In the genomic region with DNA sequence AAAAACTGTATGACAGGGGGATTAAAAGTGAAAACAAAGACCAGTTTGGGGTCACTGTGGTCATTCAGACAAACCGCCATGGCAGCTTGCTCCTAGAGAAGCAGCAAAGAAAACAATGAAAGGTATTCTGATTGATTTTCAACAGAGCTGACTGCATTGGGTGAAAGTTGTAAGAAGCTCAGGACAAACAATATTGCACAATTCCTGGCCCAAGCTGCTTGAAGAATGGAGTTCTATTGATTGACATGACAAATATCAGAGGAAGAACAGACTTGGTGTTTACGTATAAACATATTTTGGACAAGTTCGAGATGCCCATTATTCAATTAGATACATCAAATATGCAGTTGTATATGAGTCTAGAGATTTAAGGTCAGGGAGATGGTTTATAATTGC, we compare ENCODE assay signal across 13 cellular contexts.
DNase-seq lines count a peak whose midpoint lies in the region; ATAC-seq, FAIRE-seq and TF ChIP-seq lines count a peak whose summit lies in the region.
"Had no signal": no experiment of that assay in that cellular context is flagged by ENCODE, and none has a peak within 500 bp of the region (broad histone marks: within the 10 kb centered on the region; RNA-seq: fewer than 3 reads in every experiment).

No MANE protein-coding gene starts in this region.

- H3K4me1 ChIP-seq in A549 (peaks cover 48% of the 10 kb centered on the region), DND-41 (ENCODE audit: insufficient read depth, low read length) (peaks cover 61% of the 10 kb centered on the region), mucosa of descending colon (ENCODE audit: low read depth) (peaks cover 7% of the 10 kb centered on the region)

- no peaks in the 10 kb centered on the region for H4K20me1 ChIP-seq in DND-41 (ENCODE audit: insufficient read depth, low read length)

- peaks cover 1% of the 10 kb centered on the region for H3K36me3 Mint-ChIP-seq in activated T-helper 2 cell treated with anti-CD3 and anti-CD28 coated beads, Interferon-gamma antibody, Interleukin-2, Interleukin-4, amounts not matched to agents 10 μg/mL and 5 μg/mL and 100 μg/mL, durations not matched to agents 14 hours and 24 hours and 36 hours (ENCODE audit: low read depth)

- TF ChIP-seq POLR2A in A549 (IDR thresholded peaks at IDR 0.05; ENCODE audit: low read length): no peak

- H3K27ac ChIP-seq in A549 (peak overlapping the region; percentile 95 to 100), DND-41 (ENCODE audit: low read length) (peak overlapping the region; percentile 97)

- DNase-seq in A549 (ENCODE audit: low read depth in 1 of 2, low spot score in 1 of 2) (no peak), DND-41 (no peak), mucosa of gallbladder (ENCODE audit: low spot score) (peak; percentile 28), GM10266 (ENCODE audit: extremely low spot score) (no peak), mucosa of descending colon (no peak)
- DNase-seq in activated T-helper 2 cell treated with anti-CD3 and anti-CD28 coated beads, Interferon-gamma antibody, Interleukin-2, Interleukin-4, amounts not matched to agents 10 μg/mL and 5 μg/mL and 100 μg/mL, durations not matched to agents 14 hours and 24 hours and 36 hours (ENCODE audit: low spot score): no peak
- DNase-seq: aorta, erythroblast, kidney glomerular epithelial cell, NCI-H2107 had no signal

- H3K27ac Mint-ChIP-seq in activated T-helper 2 cell treated with anti-CD3 and anti-CD28 coated beads, Interferon-gamma antibody, Interleukin-2, Interleukin-4, amounts not matched to agents 10 μg/mL and 5 μg/mL and 100 μg/mL, durations not matched to agents 14 hours and 24 hours and 36 hours: peak overlapping the region; percentile 3

- no peak overlapping the region for H2AFZ ChIP-seq in DND-41 (ENCODE audit: low read depth, low read length)

- peaks cover 2% of the 10 kb centered on the region for H3K9me3 Mint-ChIP-seq in activated T-helper 2 cell treated with anti-CD3 and anti-CD28 coated beads, Interferon-gamma antibody, Interleukin-2, Interleukin-4, amounts not matched to agents 10 μg/mL and 5 μg/mL and 100 μg/mL, durations not matched to agents 14 hours and 24 hours and 36 hours

- TF ChIP-seq EP300 in A549 (IDR thresholded peaks at IDR 0.05): no peak

- ATAC-seq in A549: no peak
- no peak for ATAC-seq in DND-41 (ENCODE audit: insufficient read depth, low read depth)
- no peak for ATAC-seq in HG03469 (IDR thresholded peaks at IDR 0.05; ENCODE audit: unreplicated experiment)
- ATAC-seq in mucosa of descending colon: no peak
- ATAC-seq in GM18909 (IDR thresholded peaks at IDR 0.05; ENCODE audit: poor library complexity, unreplicated experiment): no peak
- ATAC-seq: sciatic nerve had no signal

- H3K27me3 Mint-ChIP-seq in activated T-helper 2 cell treated with anti-CD3 and anti-CD28 coated beads, Interferon-gamma antibody, Interleukin-2, Interleukin-4, amounts not matched to agents 10 μg/mL and 5 μg/mL and 100 μg/mL, durations not matched to agents 14 hours and 24 hours and 36 hours (ENCODE audit: low read depth): no peaks in the 10 kb centered on the region

- H3K79me2 ChIP-seq in DND-41 (ENCODE audit: insufficient read depth, low read length): peaks cover 19% of the 10 kb centered on the region

- H3K27me3 ChIP-seq in DND-41 (ENCODE audit: insufficient read depth, low read length, poor library complexity): no peaks in the 10 kb centered on the region

- intact Hi-C loops in activated T-helper 2 cell treated with anti-CD3 and anti-CD28 coated beads, Interferon-gamma antibody, Interleukin-2, Interleukin-4, amounts not matched to agents 10 μg/mL and 5 μg/mL and 100 μg/mL, durations not matched to agents 14 hours and 24 hours and 36 hours (cut with micrococcal nuclease): no loop called here
- intact Hi-C loops in mucosa of descending colon (cut with DNase I, micrococcal nuclease): no loop called here

- TF ChIP-seq CTCF in A549 (IDR thresholded peaks at IDR 0.05) (no peak), DND-41 (IDR thresholded peaks at IDR 0.05; ENCODE audit: borderline replicate concordance, extremely low read depth, low read length, poor library complexity, severe bottlenecking) (no peak), GM10266 (IDR thresholded peaks at IDR 0.05; ENCODE audit: control insufficient read depth, insufficient read depth, low read depth, missing control alignments) (no peak), mucosa of descending colon (IDR thresholded peaks at IDR 0.05) (no peak)

- TF ChIP-seq RAD21 in A549 (conservative IDR thresholded peaks at IDR 0.05 in 1 of 2, IDR thresholded peaks at IDR 0.05 in 1 of 2): no peak

- 77% methylated on average over 3 of the region's 3 CpGs for WGBS in A549 (ENCODE audit: missing lambda C conversion rate)

- H3K4me3 ChIP-seq in A549: no peak overlapping the region
- no peak overlapping the region for H3K4me3 ChIP-seq in DND-41 (ENCODE audit: low read depth in 1 of 2, low read length in 2 of 2)
- no peak overlapping the region for H3K4me3 ChIP-seq in mucosa of descending colon

- H3K4me3 Mint-ChIP-seq in activated T-helper 2 cell treated with anti-CD3 and anti-CD28 coated beads, Interferon-gamma antibody, Interleukin-2, Interleukin-4, amounts not matched to agents 10 μg/mL and 5 μg/mL and 100 μg/mL, durations not matched to agents 14 hours and 24 hours and 36 hours (ENCODE audit: low read depth): no peak overlapping the region

- H3K9ac ChIP-seq in DND-41 (ENCODE audit: low read depth, low read length): no peak overlapping the region

- H3K4me2 ChIP-seq in A549 (peak overlapping the region; percentile 94; the same call in 2 of the 3 replicates), DND-41 (ENCODE audit: insufficient read depth, low read length) (no peak overlapping the region)

- CTCF ChIA-PET in A549 (lab: Yijun Ruan, JAX): interaction anchor here (1.1 to 1.8 kb wide), 4 partner anchors 21 to 72 kb away, joined by 3 to 8 read pairs (median 6); no protein-coding TSS in a partner anchor

- H3K36me3 ChIP-seq in DND-41 (ENCODE audit: insufficient read depth, low read length) (no peaks in the 10 kb centered on the region; the same call in 1 of the 2 replicates), mucosa of descending colon (ENCODE audit: low read depth) (no peaks in the 10 kb centered on the region)

- peaks cover 67% of the 10 kb centered on the region for H3K4me1 Mint-ChIP-seq in activated T-helper 2 cell treated with anti-CD3 and anti-CD28 coated beads, Interferon-gamma antibody, Interleukin-2, Interleukin-4, amounts not matched to agents 10 μg/mL and 5 μg/mL and 100 μg/mL, durations not matched to agents 14 hours and 24 hours and 36 hours (ENCODE audit: low read depth)

- POLR2A ChIA-PET in A549 (lab: Yijun Ruan, JAX): interaction anchor here (1.3 to 10.6 kb wide), 7 partner anchors 8 to 1868 kb away, joined by 3 to 238 read pairs (median 12); a partner anchor contains a TSS

- no peak for FAIRE-seq in A549 (lab: Jason Lieb, UNC)

- no peaks in the 10 kb centered on the region for H3K9me3 ChIP-seq in A549
- H3K9me3 ChIP-seq in DND-41 (ENCODE audit: insufficient read depth, low read length, severe bottlenecking): no peaks in the 10 kb centered on the region
- no peaks in the 10 kb centered on the region for H3K9me3 ChIP-seq in mucosa of descending colon

TF ChIP-seq in A549, 52 proteins besides CTCF, POLR2A, EP300 and RAD21:
- TF ChIP-seq E2F6 (IDR thresholded peaks at IDR 0.05; ENCODE audit: borderline replicate concordance, low read depth): no peak
- no peak for TF ChIP-seq ESRRA (IDR thresholded peaks at IDR 0.05; ENCODE audit: borderline replicate concordance, low read length)
- TF ChIP-seq JUNB (IDR thresholded peaks at IDR 0.05): no peak
- TF ChIP-seq SMC3 (IDR thresholded peaks at IDR 0.05): no peak
- no peak for TF ChIP-seq PHF8 (IDR thresholded peaks at IDR 0.05; ENCODE audit: borderline replicate concordance, low read depth)
- TF ChIP-seq TP53 (CRISPR knock-in tag; IDR thresholded peaks at IDR 0.05): no peak
- TF ChIP-seq RARB (CRISPR knock-in tag; IDR thresholded peaks at IDR 0.05): no peak
- TF ChIP-seq CHD2 (IDR thresholded peaks at IDR 0.05; ENCODE audit: low read length, partially characterized antibody): no peak
- TF ChIP-seq TFCP2L1 (CRISPR knock-in tag; IDR thresholded peaks at IDR 0.05): no peak
- TF ChIP-seq NPAS2 (CRISPR knock-in tag; IDR thresholded peaks at IDR 0.05; ENCODE audit: borderline replicate concordance): no peak
